ENCODE assay signal across 8 cellular contexts in the genomic region with DNA sequence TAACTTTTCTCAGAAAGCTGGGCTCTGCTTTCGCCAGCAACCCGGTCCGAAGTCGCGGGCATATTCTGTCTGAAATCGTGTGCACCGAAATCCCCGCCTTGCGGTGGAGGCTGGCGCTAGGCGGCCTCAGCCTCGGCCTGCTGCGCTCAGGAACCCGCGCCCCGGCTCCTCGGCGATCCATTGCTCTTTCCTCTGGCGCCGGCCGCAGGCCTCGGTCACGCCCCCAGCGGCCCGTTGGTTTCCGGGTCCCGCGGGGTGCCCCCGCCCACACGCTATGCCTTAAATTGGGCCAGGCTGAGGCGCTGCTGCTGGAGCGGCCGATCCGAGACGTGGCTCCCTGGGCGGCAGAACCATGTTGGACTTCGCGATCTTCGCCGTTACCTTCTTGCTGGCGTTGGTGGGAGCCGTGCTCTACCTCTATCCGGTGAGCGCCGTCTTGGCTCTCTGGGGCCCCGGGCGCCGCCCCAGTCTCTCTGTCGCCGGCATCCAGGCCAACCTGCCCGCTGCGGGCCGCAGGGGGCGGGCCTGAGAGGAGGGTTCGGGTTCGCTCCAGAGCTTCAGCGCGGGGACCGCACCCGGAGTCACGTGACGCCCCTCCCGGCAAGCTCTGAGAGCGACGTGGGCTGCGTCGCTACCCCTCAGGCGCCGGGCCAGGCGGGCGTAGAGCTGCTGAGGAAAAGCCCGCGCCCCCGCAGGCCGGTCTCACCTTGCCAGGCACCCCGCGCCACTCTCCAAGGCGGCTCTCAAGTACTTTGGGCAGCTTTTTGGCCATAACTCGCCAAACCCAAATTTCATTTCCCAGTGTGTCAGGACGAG. TPM values are rescaled to one million over a fixed set of nuclear protein-coding genes. Genes with fewer than 3 reads are reported as not detected.
A peak's percentile ranks its signal among the peaks of the same experiment; 100 is the strongest.
DNase-seq lines count a peak whose midpoint lies in the region; ATAC-seq and TF ChIP-seq lines count a peak whose summit lies in the region.

A gene with protein sequence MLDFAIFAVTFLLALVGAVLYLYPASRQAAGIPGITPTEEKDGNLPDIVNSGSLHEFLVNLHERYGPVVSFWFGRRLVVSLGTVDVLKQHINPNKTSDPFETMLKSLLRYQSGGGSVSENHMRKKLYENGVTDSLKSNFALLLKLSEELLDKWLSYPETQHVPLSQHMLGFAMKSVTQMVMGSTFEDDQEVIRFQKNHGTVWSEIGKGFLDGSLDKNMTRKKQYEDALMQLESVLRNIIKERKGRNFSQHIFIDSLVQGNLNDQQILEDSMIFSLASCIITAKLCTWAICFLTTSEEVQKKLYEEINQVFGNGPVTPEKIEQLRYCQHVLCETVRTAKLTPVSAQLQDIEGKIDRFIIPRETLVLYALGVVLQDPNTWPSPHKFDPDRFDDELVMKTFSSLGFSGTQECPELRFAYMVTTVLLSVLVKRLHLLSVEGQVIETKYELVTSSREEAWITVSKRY (plus strand): TSS at position 308 of the 816 bp plus-strand sequence. CDS start 45 bp downstream, at position 353.

- TF ChIP-seq CTCF in GM12875 (IDR thresholded peaks at IDR 0.05; ENCODE audit: borderline replicate concordance, insufficient read depth, low read depth, low read length) (peak; percentile 22; the same call in 1 of the 2 replicates), heart left ventricle (IDR thresholded peaks at IDR 0.05) (peak; percentile 11 to 53 (median 40)), upper lobe of left lung (IDR thresholded peaks at IDR 0.05) (peak; percentile 30 to 65 (median 37))

- TF ChIP-seq POLR2A in heart left ventricle (IDR thresholded peaks at IDR 0.05), result peak; percentile 7 to 82
- peak in 3 of 4 donors; percentile 71 to 94 (median 94) for TF ChIP-seq POLR2A in upper lobe of left lung (IDR thresholded peaks at IDR 0.05)

- intact Hi-C loops in heart left ventricle (cut with DNase I) (loop anchor here in 5 of 10 donors (2.0 to 10.0 kb wide), 6 partner anchors 90 to 666 kb away; a partner anchor contains a TSS), posterior cingulate gyrus (cut with DNase I) (loop anchor here (1.0 to 2.0 kb wide), 2 partner anchors 89 to 214 kb away; a partner anchor contains a TSS)

- DNase-seq in NCI-H1417 treated with DMSO at 0.1 percent for 48 hours (lab: John Stamatoyannopoulos, UW) (peak; percentile 76), SW480 (ENCODE audit: low spot score) (peak; percentile 94), adipocyte (ENCODE audit: low read depth) (peak; percentile 98), heart left ventricle (peak; percentile 96 to 99 (median 98)), posterior cingulate gyrus (peak; percentile 90 to 99 (median 93)), upper lobe of left lung (peak; percentile 97 to 99)

- peak in 1 of 4 donors; percentile 60 for TF ChIP-seq EP300 in upper lobe of left lung (IDR thresholded peaks at IDR 0.05)

- H3K4me3 ChIP-seq in GM12875 (ENCODE audit: low read depth, low read length) (peak within 1 kb of the TSS; percentile 54), adipocyte (ENCODE audit: low read length) (peak within 1 kb of the TSS; percentile 98), heart left ventricle (peak within 1 kb of the TSS; percentile 63 to 96 (median 82)), upper lobe of left lung (peak within 1 kb of the TSS; percentile 78 to 90 (median 80))

- ATAC-seq in HG02798 (IDR thresholded peaks at IDR 0.05; ENCODE audit: poor library complexity, unreplicated experiment) (peak; percentile 90), heart left ventricle (peak; percentile 97 to 99 (median 98)), upper lobe of left lung (ENCODE audit: low FRiP score in 2 of 2) (peak; percentile 99)

- peak within 1 kb of the TSS; percentile 97 for H3K9ac ChIP-seq in adipocyte (ENCODE audit: low read length)

- no peaks in the 10 kb centered on the region for H3K27me3 ChIP-seq in adipocyte (replicated peaks; ENCODE audit: control insufficient read depth, insufficient read depth, low read length)
- no peaks in the 10 kb centered on the region for H3K27me3 ChIP-seq in heart left ventricle
- no peaks in the 10 kb centered on the region for H3K27me3 ChIP-seq in upper lobe of left lung

- H3K4me1 ChIP-seq in adipocyte (ENCODE audit: control insufficient read depth, insufficient read depth, low read length), result peaks cover 17% of the 10 kb centered on the region
- H3K4me1 ChIP-seq in heart left ventricle, result peaks cover 0 to 26% (median 15%) of the 10 kb centered on the region in 12 donors
- peaks cover 16 to 23% (median 19%) of the 10 kb centered on the region in 4 donors for H3K4me1 ChIP-seq in upper lobe of left lung

- H3K36me3 ChIP-seq in adipocyte (ENCODE audit: control insufficient read depth, insufficient read depth, low read length, severe bottlenecking), result peaks cover 4% of the 10 kb centered on the region
- peaks cover 0 to 24% (median 14%) of the 10 kb centered on the region in 9 donors for H3K36me3 ChIP-seq in heart left ventricle
- H3K36me3 ChIP-seq in upper lobe of left lung, result peaks cover 0 to 12% (median 2%) of the 10 kb centered on the region in 4 donors

- WGBS in heart left ventricle, 4 donors, result 0 to 1% (median 0%) methylated on average over 43 to 80 of the region's 80 CpGs
- 0 to 1% methylated on average over 44 to 52 of the region's 80 CpGs for WGBS in upper lobe of left lung, 2 donors

- H3K27ac ChIP-seq in heart left ventricle (peak within 1 kb of the TSS; percentile 84 to 99 (median 98)), upper lobe of left lung (peak within 1 kb of the TSS; percentile 94 to 99 (median 97))

- no peaks in the 10 kb centered on the region for H3K9me3 ChIP-seq in adipocyte (ENCODE audit: control insufficient read depth, low read length)
- H3K9me3 ChIP-seq in heart left ventricle, result no peaks in the 10 kb centered on the region
- no peaks in the 10 kb centered on the region for H3K9me3 ChIP-seq in upper lobe of left lung

RNA-seq across cellular contexts. Expression of the gene that starts here (rescaled TPM):
- total RNA-seq in heart left ventricle (10 to 100 TPM in 7 of 9 donors, 1 to 10 TPM in 2; 7.9 to 18.8 (median 14.8) TPM), upper lobe of left lung (10 to 100 TPM; 12.1 to 35.9 (median 28.9) TPM)
- 1 to 10 TPM; 5.9 to 7.3 TPM for polyA plus RNA-seq in heart left ventricle

Comparison
In these comparisons a context has a peak if more than half of its experiments do, and no peak if none do; other contexts are left out.
1. Peak in every context shown above with its lines: DNase-seq, ATAC-seq, H3K4me3 ChIP-seq and H3K27ac ChIP-seq.